1 cellular context compared by ENCODE assay signal in the genomic region with DNA sequence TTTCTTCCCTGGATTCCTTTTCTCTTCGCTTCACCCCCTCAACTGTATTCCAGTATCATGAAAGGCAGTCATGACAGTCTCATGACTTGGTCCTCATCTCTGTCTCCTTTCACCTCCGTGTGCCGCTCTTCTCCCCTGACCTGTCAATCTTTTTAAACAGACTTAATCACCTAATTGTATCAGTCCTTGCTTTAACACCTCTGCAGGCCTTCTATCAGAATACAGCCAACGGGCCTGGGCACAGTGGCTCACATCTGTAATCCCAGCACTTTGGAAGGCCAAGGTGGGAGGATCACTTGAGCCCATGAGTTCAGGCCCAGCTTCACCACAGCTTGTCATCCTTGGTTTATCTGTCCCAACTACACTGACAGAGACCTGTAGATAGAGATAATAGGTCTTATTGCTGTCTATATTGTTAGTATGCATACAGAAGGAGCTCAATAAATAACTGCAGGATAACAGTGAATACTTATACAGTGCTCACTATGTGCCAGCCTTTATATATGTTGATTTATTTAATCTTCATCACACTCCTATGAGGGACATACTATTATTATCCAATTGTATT.
TF ChIP-seq lines count a peak whose summit lies in the region.

No MANE protein-coding gene starts in this region.

TF ChIP-seq in GM12878, 131 proteins besides CTCF, POLR2A, EP300 and RAD21:
- TF ChIP-seq, protein P1, sequence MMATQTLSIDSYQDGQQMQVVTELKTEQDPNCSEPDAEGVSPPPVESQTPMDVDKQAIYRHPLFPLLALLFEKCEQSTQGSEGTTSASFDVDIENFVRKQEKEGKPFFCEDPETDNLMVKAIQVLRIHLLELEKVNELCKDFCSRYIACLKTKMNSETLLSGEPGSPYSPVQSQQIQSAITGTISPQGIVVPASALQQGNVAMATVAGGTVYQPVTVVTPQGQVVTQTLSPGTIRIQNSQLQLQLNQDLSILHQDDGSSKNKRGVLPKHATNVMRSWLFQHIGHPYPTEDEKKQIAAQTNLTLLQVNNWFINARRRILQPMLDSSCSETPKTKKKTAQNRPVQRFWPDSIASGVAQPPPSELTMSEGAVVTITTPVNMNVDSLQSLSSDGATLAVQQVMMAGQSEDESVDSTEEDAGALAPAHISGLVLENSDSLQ (IDR thresholded peaks at IDR 0.05), result peak; percentile 52; the same call in 1 of the 2 replicates
- TF ChIP-seq POU2F2 (IDR thresholded peaks at IDR 0.05; ENCODE audit: borderline replicate concordance, low read depth, low read length), result no peak
- no peak for TF ChIP-seq POLR2AphosphoS5 (IDR thresholded peaks at IDR 0.05; ENCODE audit: low read length)
- TF ChIP-seq NRF1 (conservative IDR thresholded peaks at IDR 0.05; ENCODE audit: low read depth, low read length), result no peak
- TF ChIP-seq, protein P2, sequence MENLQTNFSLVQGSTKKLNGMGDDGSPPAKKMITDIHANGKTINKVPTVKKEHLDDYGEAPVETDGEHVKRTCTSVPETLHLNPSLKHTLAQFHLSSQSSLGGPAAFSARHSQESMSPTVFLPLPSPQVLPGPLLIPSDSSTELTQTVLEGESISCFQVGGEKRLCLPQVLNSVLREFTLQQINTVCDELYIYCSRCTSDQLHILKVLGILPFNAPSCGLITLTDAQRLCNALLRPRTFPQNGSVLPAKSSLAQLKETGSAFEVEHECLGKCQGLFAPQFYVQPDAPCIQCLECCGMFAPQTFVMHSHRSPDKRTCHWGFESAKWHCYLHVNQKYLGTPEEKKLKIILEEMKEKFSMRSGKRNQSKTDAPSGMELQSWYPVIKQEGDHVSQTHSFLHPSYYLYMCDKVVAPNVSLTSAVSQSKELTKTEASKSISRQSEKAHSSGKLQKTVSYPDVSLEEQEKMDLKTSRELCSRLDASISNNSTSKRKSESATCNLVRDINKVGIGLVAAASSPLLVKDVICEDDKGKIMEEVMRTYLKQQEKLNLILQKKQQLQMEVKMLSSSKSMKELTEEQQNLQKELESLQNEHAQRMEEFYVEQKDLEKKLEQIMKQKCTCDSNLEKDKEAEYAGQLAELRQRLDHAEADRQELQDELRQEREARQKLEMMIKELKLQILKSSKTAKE (IDR thresholded peaks at IDR 0.05; ENCODE audit: low read depth, poor library complexity, severe bottlenecking), result no peak
- no peak for TF ChIP-seq YBX1 (IDR thresholded peaks at IDR 0.05)
- TF ChIP-seq RELA (IDR thresholded peaks at IDR 0.05; ENCODE audit: borderline replicate concordance, partially characterized antibody), result no peak
- TF ChIP-seq, protein P3, sequence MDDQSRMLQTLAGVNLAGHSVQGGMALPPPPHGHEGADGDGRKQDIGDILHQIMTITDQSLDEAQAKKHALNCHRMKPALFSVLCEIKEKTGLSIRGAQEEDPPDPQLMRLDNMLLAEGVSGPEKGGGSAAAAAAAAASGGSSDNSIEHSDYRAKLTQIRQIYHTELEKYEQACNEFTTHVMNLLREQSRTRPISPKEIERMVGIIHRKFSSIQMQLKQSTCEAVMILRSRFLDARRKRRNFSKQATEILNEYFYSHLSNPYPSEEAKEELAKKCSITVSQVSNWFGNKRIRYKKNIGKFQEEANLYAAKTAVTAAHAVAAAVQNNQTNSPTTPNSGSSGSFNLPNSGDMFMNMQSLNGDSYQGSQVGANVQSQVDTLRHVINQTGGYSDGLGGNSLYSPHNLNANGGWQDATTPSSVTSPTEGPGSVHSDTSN (IDR thresholded peaks at IDR 0.05; ENCODE audit: insufficient replicate concordance, low read depth, low read length), result no peak
TF ChIP-seq in GM12878: peak in this region for 1.
